ENCODE assay signal across 9 cellular contexts in the genomic region with DNA sequence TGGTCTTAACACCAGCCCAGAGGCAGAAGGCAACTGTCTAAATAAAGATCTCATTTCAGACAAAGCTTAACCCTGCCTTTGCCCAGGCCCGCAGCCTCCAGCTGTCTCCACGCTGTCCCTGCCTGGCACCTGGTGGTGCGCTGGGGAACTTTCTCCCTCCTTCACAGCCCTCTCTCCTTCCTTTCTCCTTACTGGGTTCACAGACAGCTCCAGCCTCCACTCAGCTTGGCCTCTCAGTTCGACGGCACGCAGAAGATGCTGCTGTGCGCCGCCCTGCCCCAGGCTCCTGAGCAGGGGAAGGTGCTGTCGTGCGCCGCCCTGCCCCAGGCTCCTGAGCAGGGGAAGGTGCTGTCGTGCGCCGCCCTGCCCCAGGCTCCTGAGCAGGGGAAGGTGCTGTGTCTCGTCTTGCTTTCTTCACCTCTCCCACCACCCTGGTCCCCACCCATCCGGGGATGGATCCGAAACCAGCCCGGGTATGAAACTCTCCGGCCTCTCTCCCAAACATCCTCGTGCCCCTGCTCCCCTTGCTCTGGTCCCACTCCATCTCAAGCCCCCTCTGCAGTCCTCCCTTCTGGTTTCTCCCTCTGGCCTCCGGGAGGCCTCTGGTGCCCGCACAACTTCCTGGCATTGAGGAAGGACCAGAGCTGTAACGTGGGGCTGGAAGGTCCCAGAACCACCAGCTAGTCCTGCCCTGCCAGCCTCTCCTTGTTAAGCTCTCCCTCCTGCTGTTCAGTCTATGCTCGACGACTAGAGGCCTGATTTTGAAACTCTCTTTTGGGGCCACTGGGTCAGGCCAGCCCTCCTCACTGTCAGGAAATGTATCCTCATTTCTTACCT. TPM values are rescaled to one million over a fixed set of nuclear protein-coding genes. Genes with fewer than 3 reads are reported as not detected.
DNase-seq lines count a peak whose midpoint lies in the region; ATAC-seq and TF ChIP-seq lines count a peak whose summit lies in the region.
"Had no signal": no experiment of that assay in that cellular context is flagged by ENCODE, and none has a peak within 500 bp of the region (broad histone marks: within the 10 kb centered on the region; RNA-seq: fewer than 3 reads in every experiment).

No MANE protein-coding gene starts in this region.

- H3K36me3 ChIP-seq in Karpas-422 (ENCODE audit: insufficient read depth, low read length): no peaks in the 10 kb centered on the region

- CTCF ChIA-PET in WTC11 (lab: Charles Lee): interaction anchor here (0.6 to 9.7 kb wide), 19 partner anchors 7 to 967 kb away, joined by 3 to 125 read pairs (median 5); no protein-coding TSS in a partner anchor

- H3K27ac ChIP-seq in Karpas-422 (ENCODE audit: low read length): no peak overlapping the region

- H3K4me2 ChIP-seq in Karpas-422 (ENCODE audit: low read depth, low read length, poor library complexity, severe bottlenecking): no peak overlapping the region

- H2AFZ ChIP-seq in Karpas-422 (ENCODE audit: low read length): no peak overlapping the region

- H3K9me2 ChIP-seq in Karpas-422 (replicated peaks; ENCODE audit: insufficient read depth, low read length): no peaks in the 10 kb centered on the region

- no peak overlapping the region for H3K4me3 Mint-ChIP-seq in WTC11
- H3K4me3 Mint-ChIP-seq: memory B cell had no signal

- H3K27me3 Mint-ChIP-seq in WTC11 (ENCODE audit: low read depth): peaks cover 7% of the 10 kb centered on the region; the same call in 1 of the 2 replicates

- no peaks in the 10 kb centered on the region for H3K27me3 ChIP-seq in Karpas-422 (ENCODE audit: low read length)

- no peaks in the 10 kb centered on the region for H4K20me1 ChIP-seq in Karpas-422 (ENCODE audit: insufficient read depth, low read depth, low read length)

- H3K4me1 Mint-ChIP-seq in WTC11: peaks cover 38% of the 10 kb centered on the region

- POLR2A ChIA-PET in WTC11 (lab: Charles Lee): interaction anchor here (0.7 kb wide), 1 partner anchor 12 kb away, joined by 3 read pairs; no protein-coding TSS in a partner anchor

- no peaks in the 10 kb centered on the region for H3K9me3 ChIP-seq in Karpas-422 (ENCODE audit: low read length)

- H3K9ac ChIP-seq in Karpas-422 (ENCODE audit: low read length): 0 out of 2 replicates have a peak overlapping the region, but pooled peaks have one; percentile 13

- H3K4me1 ChIP-seq in Karpas-422 (ENCODE audit: low read length): peaks cover 13% of the 10 kb centered on the region

- TF ChIP-seq CTCF in AG09319 (IDR thresholded peaks at IDR 0.05; ENCODE audit: low read depth, low read length) (peak; percentile 25), WTC11 (IDR thresholded peaks at IDR 0.05) (no peak)

- no peak overlapping the region for H3K27ac Mint-ChIP-seq in WTC11
- H3K27ac Mint-ChIP-seq: memory B cell had no signal

- no peaks in the 10 kb centered on the region for H3K79me2 ChIP-seq in Karpas-422 (ENCODE audit: low read length)

- H3K9me3 Mint-ChIP-seq in WTC11: no peaks in the 10 kb centered on the region
- H3K9me3 Mint-ChIP-seq: memory B cell had no signal

- ATAC-seq in WTC11 (peak; percentile 71), HG03571 (IDR thresholded peaks at IDR 0.05; ENCODE audit: unreplicated experiment) (no peak), GM18858 (IDR thresholded peaks at IDR 0.05; ENCODE audit: unreplicated experiment) (no peak), HG02798 (IDR thresholded peaks at IDR 0.05; ENCODE audit: poor library complexity, unreplicated experiment) (no peak)

- no peak overlapping the region for H3K4me3 ChIP-seq in Karpas-422 (ENCODE audit: low read length)

- H3K36me3 Mint-ChIP-seq in WTC11: no peaks in the 10 kb centered on the region
- H3K36me3 Mint-ChIP-seq: memory B cell had no signal

- DNase-seq in AG09319 (ENCODE audit: extremely low read depth, low read depth) (no peak), Karpas-422 (peak; percentile 78), WTC11 (ENCODE audit: low spot score) (peak; percentile 59), islet precursor cell (peak; percentile 82), COLO829 (ENCODE audit: low spot score) (no peak)

TF ChIP-seq in WTC11, 78 proteins besides CTCF, POLR2A, EP300 and RAD21:
- TF ChIP-seq TP53 (CRISPR knock-in tag; IDR thresholded peaks at IDR 0.05) (0 out of 2 replicates have a peak, but pooled peaks have one; percentile 32), CREM (CRISPR knock-in tag; IDR thresholded peaks at IDR 0.05) (no peak)

RNA-seq across cellular contexts. Expression of a gene that starts 22.9 kb away (rescaled TPM):
- total RNA-seq in Karpas-422 (2014; rRNA removed; shearing (Covaris generic); ENCODE audit: low replicate concordance): 0.65 and 4.8 TPM in 2 replicates
- total RNA-seq in WTC11 (2021): 32.7 to 34.1 TPM (median 32.9 TPM) in 3 replicates

Comparison
In these comparisons a context has a peak if more than half of its experiments do, and no peak if none do; other contexts are left out.
1. DNase-seq: peak in Karpas-422 (single experiment), WTC11 (single experiment) and islet precursor cell (single experiment); none in AG09319 (single experiment) and COLO829 (single experiment).